In the genomic region with DNA sequence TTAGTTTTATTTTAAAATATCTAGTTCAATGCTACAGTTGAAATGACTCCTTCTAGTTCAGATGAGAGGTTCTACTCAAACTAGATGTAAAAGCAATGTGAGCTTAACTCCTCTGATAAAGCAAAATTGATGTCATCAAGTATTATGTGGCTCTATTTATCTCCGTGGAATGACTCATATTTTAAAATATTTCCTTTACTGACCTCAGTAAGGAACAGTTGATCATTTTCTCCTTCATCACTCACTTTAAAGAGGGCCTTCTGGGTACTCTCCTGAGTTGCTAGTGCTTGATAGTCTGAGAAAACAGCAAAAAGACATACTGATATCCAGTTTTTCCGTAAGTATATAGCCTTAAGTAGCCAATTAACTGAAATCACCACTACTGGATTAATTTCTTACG, we compare ENCODE assay signal across 21 cellular contexts.
DNase-seq lines count a peak whose midpoint lies in the region; ATAC-seq and TF ChIP-seq lines count a peak whose summit lies in the region.
"Had no signal": no experiment of that assay in that cellular context is flagged by ENCODE, and none has a peak within 500 bp of the region (broad histone marks: within the 10 kb centered on the region; RNA-seq: fewer than 3 reads in every experiment).

No MANE protein-coding gene starts in this region.

- intact Hi-C loops in mammary epithelial cell (cut with micrococcal nuclease) (no loop called here), MCF 10A (cut with micrococcal nuclease) (no loop called here)

- CTCF ChIA-PET in mammary epithelial cell (lab: Charles Lee; ENCODE audit: low non-redundant PET) (interaction anchor here (0.6 kb wide), 1 partner anchor 530 kb away, joined by 5 read pairs; no protein-coding TSS in a partner anchor), MCF 10A (lab: Yijun Ruan, JAX) (no interaction called here)

- in situ Hi-C loops in mammary epithelial cell (cut with MboI; ENCODE audit: low sequenced_read_pairs in 2 of 2): no loop called here

- H3K27ac Mint-ChIP-seq in MCF 10A (ENCODE audit: low read depth, unreplicated experiment) (no peak overlapping the region), neural progenitor cell (no peak overlapping the region)
- H3K27ac Mint-ChIP-seq: activated naive CD4-positive, alpha-beta T cell treated with anti-CD3 and anti-CD28 coated beads, Interleukin-2, amount 50 U/mL, for 24 hours; H9; mesothelial cell of epicardium; T-helper 2 cell treated with Interferon-gamma antibody and Interleukin-4, amounts not matched to agents 5 μg/mL and 100 μg/mL, for 36 hours had no signal

- no peaks in the 10 kb centered on the region for H3F3A ChIP-seq in neural progenitor cell (ENCODE audit: low read depth)

- DNase-seq in mammary epithelial cell (peak; percentile 23), MCF 10A (ENCODE audit: unreplicated experiment) (no peak), astrocyte of the hippocampus (ENCODE audit: low read depth, low spot score) (peak; percentile 32), glomerular visceral epithelial cell (ENCODE audit: extremely low spot score) (peak; percentile 42), mucosa of gallbladder (ENCODE audit: low spot score) (no peak), neural progenitor cell (ENCODE audit: low spot score) (no peak)
- DNase-seq: activated CD4-positive, alpha-beta T cell treated with anti-CD3 and anti-CD28 coated beads for 1 hour; activated CD8-positive, alpha-beta memory T cell treated with anti-CD3 and anti-CD28 coated beads, Interleukin-2, amount 50 U/mL, for 48 hours; caudate nucleus; GDM1; H9; head of caudate nucleus; NCI-H1092 treated with DMSO at 0.1 percent for 48 hours; stimulated activated CD4-positive, alpha-beta T cell treated with anti-CD3 and anti-CD28 coated beads, Interleukin-4, amount 100 ng/mL, for 24 hours; thyroid gland had no signal

- H4K20me1 ChIP-seq in mammary epithelial cell (ENCODE audit: insufficient read depth, low read length) (no peaks in the 10 kb centered on the region), neural progenitor cell (ENCODE audit: low read depth) (no peaks in the 10 kb centered on the region)

- H3K4me2 ChIP-seq in mammary epithelial cell (ENCODE audit: insufficient read depth, low read depth, low read length): peak overlapping the region; percentile 41
- H3K4me2 ChIP-seq in neural progenitor cell: no peak overlapping the region

- no peaks in the 10 kb centered on the region for H3K27me3 ChIP-seq in mammary epithelial cell (ENCODE audit: insufficient read depth, low read length)
- H3K27me3 ChIP-seq in neural progenitor cell: no peaks in the 10 kb centered on the region
- H3K27me3 ChIP-seq: thyroid gland had no signal

- H3K9ac ChIP-seq in mammary epithelial cell (ENCODE audit: insufficient read depth, low read length) (no peak overlapping the region), neural progenitor cell (no peak overlapping the region)

- H3K4me3 Mint-ChIP-seq in MCF 10A (ENCODE audit: unreplicated experiment): no peak overlapping the region
- H3K4me3 Mint-ChIP-seq in neural progenitor cell: no peak overlapping the region
- H3K4me3 Mint-ChIP-seq: activated naive CD4-positive, alpha-beta T cell treated with anti-CD3 and anti-CD28 coated beads, Interleukin-2, amount 50 U/mL, for 24 hours; H9; mesothelial cell of epicardium; T-helper 2 cell treated with Interferon-gamma antibody and Interleukin-4, amounts not matched to agents 5 μg/mL and 100 μg/mL, for 36 hours had no signal

- no peaks in the 10 kb centered on the region for H3K36me3 ChIP-seq in mammary epithelial cell (ENCODE audit: insufficient read depth, low read length)
- no peaks in the 10 kb centered on the region for H3K36me3 ChIP-seq in neural progenitor cell
- H3K36me3 ChIP-seq: thyroid gland had no signal

- POLR2A ChIA-PET in MCF 10A (lab: Yijun Ruan, JAX): no interaction called here

- H3K36me3 Mint-ChIP-seq in MCF 10A (ENCODE audit: insufficient read depth, unreplicated experiment): no peaks in the 10 kb centered on the region
- no peaks in the 10 kb centered on the region for H3K36me3 Mint-ChIP-seq in neural progenitor cell
- H3K36me3 Mint-ChIP-seq: activated naive CD4-positive, alpha-beta T cell treated with anti-CD3 and anti-CD28 coated beads, Interleukin-2, amount 50 U/mL, for 24 hours had no signal

- H3K27ac ChIP-seq in mammary epithelial cell (ENCODE audit: insufficient read depth, low read depth, low read length) (peak overlapping the region; percentile 29), neural progenitor cell (no peak overlapping the region)
- H3K27ac ChIP-seq: thyroid gland had no signal

- dilution Hi-C loops in mammary epithelial cell (cut with HindIII; ENCODE audit: low sequenced_read_pairs): no loop called here

- H3K27me3 Mint-ChIP-seq in MCF 10A (ENCODE audit: insufficient read depth, unreplicated experiment): no peaks in the 10 kb centered on the region
- H3K27me3 Mint-ChIP-seq in neural progenitor cell (ENCODE audit: insufficient read depth, low read depth): peaks cover 2% of the 10 kb centered on the region
- H3K27me3 Mint-ChIP-seq: activated naive CD4-positive, alpha-beta T cell treated with anti-CD3 and anti-CD28 coated beads, Interleukin-2, amount 50 U/mL, for 24 hours had no signal

- peaks cover 19% of the 10 kb centered on the region for H3K4me1 Mint-ChIP-seq in MCF 10A (ENCODE audit: insufficient read depth, unreplicated experiment)
- H3K4me1 Mint-ChIP-seq in neural progenitor cell: no peaks in the 10 kb centered on the region
- H3K4me1 Mint-ChIP-seq: activated naive CD4-positive, alpha-beta T cell treated with anti-CD3 and anti-CD28 coated beads, Interleukin-2, amount 50 U/mL, for 24 hours had no signal

- H3K79me2 ChIP-seq in mammary epithelial cell (ENCODE audit: insufficient read depth, low read length) (no peaks in the 10 kb centered on the region), neural progenitor cell (ENCODE audit: low read depth) (no peaks in the 10 kb centered on the region)

- H3K9me3 ChIP-seq in mammary epithelial cell (replicated peaks; ENCODE audit: insufficient read depth, low read length) (no peaks in the 10 kb centered on the region), neural progenitor cell (ENCODE audit: low read depth) (no peaks in the 10 kb centered on the region)
- H3K9me3 ChIP-seq: thyroid gland had no signal

- TF ChIP-seq CTCF in mammary epithelial cell (conservative IDR thresholded peaks at IDR 0.05 in 1 of 2, IDR thresholded peaks at IDR 0.05 in 1 of 2; ENCODE audit: extremely low read depth in 1 of 2, insufficient read depth in 1 of 2, low read depth in 1 of 2, low read length in 2 of 2) (no peak), MCF 10A (IDR thresholded peaks at IDR 0.05; ENCODE audit: unreplicated experiment) (no peak), neural progenitor cell (IDR thresholded peaks at IDR 0.05) (no peak)

- no peak overlapping the region for H3K4me3 ChIP-seq in mammary epithelial cell (replicated peaks in 1 of 3; ENCODE audit: insufficient read depth in 1 of 3, low read depth in 2 of 3, low read length in 3 of 3)
- no peak overlapping the region for H3K4me3 ChIP-seq in neural progenitor cell
- H3K4me3 ChIP-seq: thyroid gland had no signal

- peaks cover 9% of the 10 kb centered on the region for H3K9me3 Mint-ChIP-seq in MCF 10A (ENCODE audit: unreplicated experiment)
- H3K9me3 Mint-ChIP-seq in neural progenitor cell: no peaks in the 10 kb centered on the region

- ATAC-seq in GM18858 (IDR thresholded peaks at IDR 0.05; ENCODE audit: unreplicated experiment) (no peak), GM18867 (IDR thresholded peaks at IDR 0.05; ENCODE audit: unreplicated experiment) (no peak)
- ATAC-seq: sciatic nerve had no signal

- H2AFZ ChIP-seq in mammary epithelial cell (ENCODE audit: low read depth, low read length) (no peak overlapping the region), neural progenitor cell (replicated peaks) (no peak overlapping the region)

- BruUV-seq in mammary epithelial cell (replicated peaks; lab: Mats Ljungman, UMichigan) (no TSS peak), MCF 10A (replicated peaks; lab: Mats Ljungman, UMichigan) (no TSS peak)

- H3K4me1 ChIP-seq in mammary epithelial cell (ENCODE audit: insufficient read depth, low read length) (peaks cover 30% of the 10 kb centered on the region), neural progenitor cell (no peaks in the 10 kb centered on the region)
- H3K4me1 ChIP-seq: thyroid gland had no signal

- WGBS in mammary epithelial cell (ENCODE audit: low coverage, missing lambda C conversion rate): 59% methylated on average over 3 of the region's 3 CpGs

Comparison
In these comparisons a context has a peak if more than half of its experiments do, and no peak if none do; other contexts are left out.
1. DNase-seq: peak in mammary epithelial cell (single experiment), astrocyte of the hippocampus (single experiment) and glomerular visceral epithelial cell (single experiment); none in MCF 10A (single experiment), mucosa of gallbladder (single experiment) and neural progenitor cell (single experiment).